22 cellular contexts compared by ENCODE assay signal in the genomic region with DNA sequence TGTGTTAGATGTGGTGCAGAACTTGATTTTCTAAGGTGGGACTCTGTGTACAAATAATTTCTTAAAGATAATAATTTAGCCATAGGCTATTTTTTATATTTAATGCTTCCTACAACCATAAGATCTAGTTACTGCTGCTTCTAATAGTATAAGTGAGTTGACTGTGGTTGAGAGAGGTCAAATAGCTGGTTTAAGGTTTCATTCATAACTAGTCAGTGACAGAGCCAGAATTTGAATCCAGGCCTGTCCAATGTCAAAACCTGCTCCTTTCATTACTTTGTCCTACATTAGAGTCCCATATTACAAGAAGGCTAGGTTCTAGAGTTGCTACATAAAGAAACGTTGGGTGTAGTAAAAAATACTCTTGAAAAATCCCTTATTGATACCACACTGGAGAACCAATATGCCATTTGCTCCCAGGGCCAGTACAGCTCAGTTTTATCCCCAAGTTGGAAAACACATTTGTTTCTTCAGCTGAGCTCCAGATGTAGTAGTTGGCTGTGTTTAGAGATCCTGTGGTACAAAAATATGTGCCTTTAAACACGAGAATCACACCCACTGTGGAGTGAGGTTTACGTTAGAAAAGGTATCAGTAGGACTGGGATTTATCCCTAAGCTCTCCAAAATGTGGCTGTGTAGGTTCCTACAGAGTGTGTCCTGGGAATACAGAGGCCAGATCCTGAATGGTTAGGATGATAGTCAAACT.
DNase-seq lines count a peak whose midpoint lies in the region; ATAC-seq, FAIRE-seq and TF ChIP-seq lines count a peak whose summit lies in the region.
"Had no signal": no experiment of that assay in that cellular context is flagged by ENCODE, and none has a peak within 500 bp of the region (broad histone marks: within the 10 kb centered on the region; RNA-seq: fewer than 3 reads in every experiment).

No MANE protein-coding gene starts in this region.

- H3K27ac ChIP-seq in substantia nigra (ENCODE audit: low read depth, low read length, poor library complexity, severe bottlenecking) (peak overlapping the region; percentile 66), WERI-Rb-1 (no peak overlapping the region)
- H3K27ac ChIP-seq: foreskin keratinocyte, ovary, right atrium auricular region, testis had no signal

- TF ChIP-seq CTCF in D721Med (IDR thresholded peaks at IDR 0.05; ENCODE audit: insufficient read depth, missing control alignments) (no peak), WERI-Rb-1 (IDR thresholded peaks at IDR 0.05; ENCODE audit: low read depth, low read length) (no peak)

- H3K9me3 ChIP-seq in WERI-Rb-1 (ENCODE audit: severe bottlenecking) = no peaks in the 10 kb centered on the region
- H3K9me3 ChIP-seq: ovary, right atrium auricular region, testis had no signal

- no peak overlapping the region for H3K4me3 ChIP-seq in WERI-Rb-1 (ENCODE audit: low read depth, low read length)
- H3K4me3 ChIP-seq: ovary, right atrium auricular region, testis had no signal

- DNase-seq in D721Med (ENCODE audit: insufficient read length, low spot score) (no peak), astrocyte of the hippocampus (ENCODE audit: low read depth, low spot score) (peak; percentile 45), fibroblast of peridontal ligament (ENCODE audit: extremely low read depth) (peak; percentile 51), substantia nigra (lab: John Stamatoyannopoulos, UW) (no peak), DMS 273 (lab: John Stamatoyannopoulos, UW; ENCODE audit: unreplicated experiment) (no peak), WERI-Rb-1 (no peak)
- DNase-seq: activated CD8-positive, alpha-beta memory T cell treated with anti-CD3 and anti-CD28 coated beads, Interleukin-2, amount 50 U/mL, for 48 hours; activated effector memory CD4-positive, alpha-beta T cell treated with anti-CD3 and anti-CD28 coated beads, Interleukin-2, amount 50 U/mL, for 16 hours; DMS79 treated with DMSO at 0.1 percent for 48 hours; foreskin keratinocyte; NCI-H187 treated with DMSO at 0.1 percent for 48 hours; NCI-H345; ovary; PC-3; SHP77 treated with DMSO at 0.1 percent for 48 hours; stimulated activated CD4-positive, alpha-beta T cell treated with anti-CD3 and anti-CD28 coated beads, Interleukin-15, amount 100 ng/mL, for 24 hours; testis had no signal

- no peaks in the 10 kb centered on the region for H3K36me3 ChIP-seq in WERI-Rb-1
- H3K36me3 ChIP-seq: ovary, right atrium auricular region had no signal

- H3K27me3 ChIP-seq in WERI-Rb-1 (ENCODE audit: insufficient read depth, low read depth, severe bottlenecking) = peaks cover 2% of the 10 kb centered on the region
- H3K27me3 ChIP-seq: foreskin keratinocyte, ovary, right atrium auricular region, testis had no signal

- ATAC-seq in HG03460 (IDR thresholded peaks at IDR 0.05; ENCODE audit: unreplicated experiment) (no peak), HG03045 (IDR thresholded peaks at IDR 0.05; ENCODE audit: unreplicated experiment) (no peak)
- ATAC-seq: foreskin keratinocyte, PC-3 had no signal

- FAIRE-seq in D721Med (lab: Jason Lieb, UNC) = peak; percentile 64
- FAIRE-seq: H54, keratinocyte had no signal

Comparison
In these comparisons a context has a peak if more than half of its experiments do, and no peak if none do; other contexts are left out.
1. DNase-seq: peak in astrocyte of the hippocampus (single experiment) and fibroblast of peridontal ligament (single experiment); none in D721Med (single experiment), substantia nigra (0 of 49), DMS 273 (single experiment) and WERI-Rb-1 (single experiment).